ENCODE assay signal across 30 cellular contexts in genomic region chr3:14441920-14442300, GRCh38. TPM values are rescaled to one million over a fixed set of nuclear protein-coding genes. Genes with fewer than 3 reads are reported as not detected.
DNase-seq lines count a peak whose midpoint lies in the region; ATAC-seq lines count a peak whose summit lies in the region.
"Had no signal": no experiment of that assay in that cellular context is flagged by ENCODE, and none has a peak within 500 bp of the region (broad histone marks: within the 10 kb centered on the region; RNA-seq: fewer than 3 reads in every experiment).

No MANE protein-coding gene starts in this region.

- no peak overlapping the region for H3K27ac ChIP-seq in naive thymus-derived CD4-positive, alpha-beta T cell (ENCODE audit: low read depth, low read length)
- H3K27ac ChIP-seq: gastroesophageal sphincter, prostate gland, SJCRH30, WERI-Rb-1 had no signal

- no peaks in the 10 kb centered on the region for H3K4me1 ChIP-seq in naive thymus-derived CD4-positive, alpha-beta T cell (ENCODE audit: control insufficient read depth in 2 of 2, insufficient read depth in 2 of 2, low read length in 2 of 2)

- no peaks in the 10 kb centered on the region for H3K9me3 Mint-ChIP-seq in stimulated activated naive CD8-positive, alpha-beta T cell treated with anti-CD3 and anti-CD28 coated beads, Interleukin-15, Interleukin-2, amounts not matched to agents 100 ng/mL and 50 ng/mL, for 24 hours
- no peaks in the 10 kb centered on the region for H3K9me3 Mint-ChIP-seq in activated T-helper 17 cell treated with anti-CD3 and anti-CD28 coated beads, Interleukin-2, amount 50 U/mL, for 72 hours
- H3K9me3 Mint-ChIP-seq in naive thymus-derived CD4-positive, alpha-beta T cell: peaks cover 0 to 2% (median 0%) of the 10 kb centered on the region in 11 donors
- H3K9me3 Mint-ChIP-seq: activated naive CD4-positive, alpha-beta T cell treated with anti-CD3 and anti-CD28 coated beads for 36 hours; activated T-cell treated with anti-CD3 and anti-CD28 coated beads, Interleukin-2, amount 50 U/mL, for 4 hours; central memory CD8-positive, alpha-beta T cell; memory B cell had no signal

- H3K27me3 Mint-ChIP-seq in stimulated activated naive CD8-positive, alpha-beta T cell treated with anti-CD3 and anti-CD28 coated beads, Interleukin-15, Interleukin-2, amounts not matched to agents 100 ng/mL and 50 ng/mL, for 24 hours: no peaks in the 10 kb centered on the region
- no peaks in the 10 kb centered on the region for H3K27me3 Mint-ChIP-seq in activated T-helper 17 cell treated with anti-CD3 and anti-CD28 coated beads, Interleukin-2, amount 50 U/mL, for 72 hours
- H3K27me3 Mint-ChIP-seq in naive thymus-derived CD4-positive, alpha-beta T cell: no peaks in the 10 kb centered on the region
- H3K27me3 Mint-ChIP-seq: CD4-positive, alpha-beta memory T cell; central memory CD8-positive, alpha-beta T cell; memory B cell; natural killer cell treated with Interleukin-12 subunit alpha and Interleukin-12 subunit beta and Interleukin-15 and Interleukin-18, amount 100 ng/mL, for 72 hours had no signal

- no peaks in the 10 kb centered on the region for H3K9me3 ChIP-seq in naive thymus-derived CD4-positive, alpha-beta T cell (ENCODE audit: control insufficient read depth in 2 of 3, low read length in 3 of 3)
- H3K9me3 ChIP-seq: gastroesophageal sphincter, prostate gland, SJCRH30, uterus had no signal

- no peak for DNase-seq in stimulated activated naive CD8-positive, alpha-beta T cell treated with anti-CD3 and anti-CD28 coated beads, Interleukin-15, Interleukin-2, amounts not matched to agents 100 U/mL and 50 U/mL, for 24 hours
- no peak for DNase-seq in naive thymus-derived CD4-positive, alpha-beta T cell
- no peak for DNase-seq in stimulated activated CD4-positive, alpha-beta T cell treated with anti-CD3 and anti-CD28 coated beads, Interleukin-4, amount 100 ng/mL, for 4 hours
- DNase-seq: activated CD4-positive, alpha-beta T cell treated with anti-CD3 and anti-CD28 coated beads, Interleukin-2, amount 50 U/mL, for 48 hours; activated naive CD4-positive, alpha-beta T cell treated with anti-CD3 and anti-CD28 coated beads for 36 hours; activated T-cell treated with anti-CD3 and anti-CD28 coated beads, Interleukin-2, amount 50 U/mL, for 4 hours; aorta; CD4-positive, alpha-beta memory T cell; kidney glomerular epithelial cell; MM.1S; NCI-H187; NCI-H226; NCI-H774; SJCRH30; small intestine; stimulated activated CD4-positive, alpha-beta T cell treated with anti-CD3 and anti-CD28 coated beads, Interleukin-2, amount 100 ng/mL, for 48 hours; T-helper 1 cell; uterus; WERI-Rb-1 had no signal

- H3K36me3 Mint-ChIP-seq in stimulated activated naive CD8-positive, alpha-beta T cell treated with anti-CD3 and anti-CD28 coated beads, Interleukin-15, Interleukin-2, amounts not matched to agents 100 ng/mL and 50 ng/mL, for 24 hours (ENCODE audit: low read depth): peaks cover 29% of the 10 kb centered on the region
- peaks cover 39% of the 10 kb centered on the region for H3K36me3 Mint-ChIP-seq in activated T-helper 17 cell treated with anti-CD3 and anti-CD28 coated beads, Interleukin-2, amount 50 U/mL, for 72 hours (ENCODE audit: low read depth)
- H3K36me3 Mint-ChIP-seq in naive thymus-derived CD4-positive, alpha-beta T cell: peaks cover 11 to 22% (median 18%) of the 10 kb centered on the region in 5 donors

- H3K4me3 ChIP-seq in naive thymus-derived CD4-positive, alpha-beta T cell (ENCODE audit: low read length): no peak overlapping the region
- H3K4me3 ChIP-seq: gastroesophageal sphincter, GM12878, prostate gland, SJCRH30, uterus had no signal

- no peak for ATAC-seq in stimulated activated naive CD8-positive, alpha-beta T cell treated with anti-CD3 and anti-CD28 coated beads, Interleukin-15, Interleukin-2, amounts not matched to agents 100 U/mL and 50 U/mL, for 24 hours
- peak; percentile 51 for ATAC-seq in activated T-helper 17 cell treated with anti-CD3 and anti-CD28 coated beads, Interleukin-2, amount 50 U/mL, for 72 hours (replicated peaks)
- peak; percentile 43 for ATAC-seq in naive thymus-derived CD4-positive, alpha-beta T cell
- ATAC-seq in GM21515 (IDR thresholded peaks at IDR 0.05; ENCODE audit: unreplicated experiment): no peak
- no peak for ATAC-seq in GM21390 (IDR thresholded peaks at IDR 0.05; ENCODE audit: unreplicated experiment)
- ATAC-seq in GM21786 (IDR thresholded peaks at IDR 0.05; ENCODE audit: unreplicated experiment): no peak
- ATAC-seq: activated T-cell treated with anti-CD3 and anti-CD28 coated beads, Interleukin-2, amount 50 U/mL, for 4 hours; gastroesophageal sphincter; GM12878; natural killer cell treated with Interleukin-12 subunit alpha and Interleukin-12 subunit beta and Interleukin-15 and Interleukin-18, amount 100 ng/mL, for 72 hours had no signal

- H3K36me3 ChIP-seq in naive thymus-derived CD4-positive, alpha-beta T cell (ENCODE audit: control insufficient read depth in 2 of 3, insufficient read depth in 3 of 3, low read length in 3 of 3): peaks cover 0 to 30% (median 3%) of the 10 kb centered on the region in 3 experiments
- H3K36me3 ChIP-seq: prostate gland, uterus had no signal

- H3K4me3 Mint-ChIP-seq in stimulated activated naive CD8-positive, alpha-beta T cell treated with anti-CD3 and anti-CD28 coated beads, Interleukin-15, Interleukin-2, amounts not matched to agents 100 ng/mL and 50 ng/mL, for 24 hours: no peak overlapping the region
- no peak overlapping the region for H3K4me3 Mint-ChIP-seq in activated T-helper 17 cell treated with anti-CD3 and anti-CD28 coated beads, Interleukin-2, amount 50 U/mL, for 72 hours
- H3K4me3 Mint-ChIP-seq in naive thymus-derived CD4-positive, alpha-beta T cell: no peak overlapping the region
- H3K4me3 Mint-ChIP-seq: activated naive CD4-positive, alpha-beta T cell treated with anti-CD3 and anti-CD28 coated beads for 36 hours; activated T-cell treated with anti-CD3 and anti-CD28 coated beads, Interleukin-2, amount 50 U/mL, for 4 hours; CD4-positive, alpha-beta memory T cell; central memory CD8-positive, alpha-beta T cell; memory B cell; natural killer cell treated with Interleukin-12 subunit alpha and Interleukin-12 subunit beta and Interleukin-15 and Interleukin-18, amount 100 ng/mL, for 72 hours had no signal

- peaks cover 16% of the 10 kb centered on the region for H3K4me1 Mint-ChIP-seq in stimulated activated naive CD8-positive, alpha-beta T cell treated with anti-CD3 and anti-CD28 coated beads, Interleukin-15, Interleukin-2, amounts not matched to agents 100 ng/mL and 50 ng/mL, for 24 hours (ENCODE audit: low read depth)
- peaks cover 13% of the 10 kb centered on the region for H3K4me1 Mint-ChIP-seq in activated T-helper 17 cell treated with anti-CD3 and anti-CD28 coated beads, Interleukin-2, amount 50 U/mL, for 72 hours
- H3K4me1 Mint-ChIP-seq in naive thymus-derived CD4-positive, alpha-beta T cell: peaks cover 14 to 27% (median 18%) of the 10 kb centered on the region in 7 donors

- CTCF ChIA-PET in naive thymus-derived CD4-positive, alpha-beta T cell (lab: Charles Lee): no interaction called here

- intact Hi-C loops in naive thymus-derived CD4-positive, alpha-beta T cell (cut with micrococcal nuclease): no loop called here

- peak overlapping the region; percentile 21 for H3K27ac Mint-ChIP-seq in stimulated activated naive CD8-positive, alpha-beta T cell treated with anti-CD3 and anti-CD28 coated beads, Interleukin-15, Interleukin-2, amounts not matched to agents 100 ng/mL and 50 ng/mL, for 24 hours
- no peak overlapping the region for H3K27ac Mint-ChIP-seq in activated T-helper 17 cell treated with anti-CD3 and anti-CD28 coated beads, Interleukin-2, amount 50 U/mL, for 72 hours
- H3K27ac Mint-ChIP-seq in naive thymus-derived CD4-positive, alpha-beta T cell: no peak overlapping the region
- H3K27ac Mint-ChIP-seq: activated naive CD4-positive, alpha-beta T cell treated with anti-CD3 and anti-CD28 coated beads for 36 hours; memory B cell had no signal

- POLR2A ChIA-PET in naive thymus-derived CD4-positive, alpha-beta T cell (lab: Charles Lee): interaction anchor here (1.2 kb wide), 1 partner anchor 36 kb away, joined by 3 read pairs; no protein-coding TSS in a partner anchor

- no peaks in the 10 kb centered on the region for H3K27me3 ChIP-seq in naive thymus-derived CD4-positive, alpha-beta T cell (ENCODE audit: control insufficient read depth in 2 of 2, insufficient read depth in 2 of 2, low read length in 2 of 2)
- H3K27me3 ChIP-seq: gastroesophageal sphincter, SJCRH30, uterus had no signal

RNA-seq across cellular contexts. Expression of gene SLC6A6, which starts 39.5 kb away (rescaled TPM):
- 100 to 1,000 TPM in 1 of 2 donors, 10 to 100 TPM in 1; 80.1 to 219 TPM for total RNA-seq in activated T-helper 17 cell treated with anti-CD3 and anti-CD28 coated beads, Interleukin-2, amount 50 U/mL, for 72 hours
- 10 to 100 TPM; 34.5 to 87.5 (median 35.6) TPM for total RNA-seq in naive thymus-derived CD4-positive, alpha-beta T cell
- 1 to 10 TPM; 3.0 to 3.2 TPM for polyA plus RNA-seq in naive thymus-derived CD4-positive, alpha-beta T cell

Comparison
In these comparisons a context has a peak if more than half of its experiments do, and no peak if none do; other contexts are left out.
1. ATAC-seq: peak in activated T-helper 17 cell treated with anti-CD3 and anti-CD28 coated beads, Interleukin-2, amount 50 U/mL, for 72 hours (single experiment) and naive thymus-derived CD4-positive, alpha-beta T cell (single experiment); none in stimulated activated naive CD8-positive, alpha-beta T cell treated with anti-CD3 and anti-CD28 coated beads, Interleukin-15, Interleukin-2, amounts not matched to agents 100 U/mL and 50 U/mL, for 24 hours (single experiment), GM21515 (single experiment), GM21390 (single experiment) and GM21786 (single experiment).